Comparison of ENCODE assay signal across 8 cellular contexts in genomic region chr3:123066896-123067688, GRCh38. TPM values are rescaled to one million over a fixed set of nuclear protein-coding genes. Genes with fewer than 3 reads are reported as not detected.
DNase-seq lines count a peak whose midpoint lies in the region; TF ChIP-seq lines count a peak whose summit lies in the region.

Gene PDIA5, plus strand, starts transcription at chr3:123067025. Its CDS starts 140 bp downstream, at chr3:123067165.

- peak; percentile 94 for DNase-seq in ELF-1 (ENCODE audit: low read depth, low spot score)
- peak; percentile 87 for DNase-seq in H4 (ENCODE audit: low spot score)
- peak; percentile 90 for DNase-seq in M059J (ENCODE audit: low read depth)
- peak; percentile 81 to 94 for DNase-seq in SHP77 (lab: John Stamatoyannopoulos, UW)
- peak; percentile 78 for DNase-seq in activated naive CD4-positive, alpha-beta T cell treated with Interleukin-2 at 50 U/mL for 16 hours
- DNase-seq in germinal center (ENCODE audit: low spot score): peak; percentile 78
- peak; percentile 88 for DNase-seq in superior temporal gyrus (ENCODE audit: extremely low spot score)

- no peak within 1 kb of the TSS for H3K27ac ChIP-seq in neutrophil

- H3K4me3 ChIP-seq in neutrophil (ENCODE audit: low read depth in 1 of 2, low read length in 1 of 2): peak within 1 kb of the TSS; percentile 38 to 61

- H3K27me3 ChIP-seq in neutrophil: peaks cover 23% of the 10 kb centered on the region

- H3K9me3 ChIP-seq in neutrophil: no peaks in the 10 kb centered on the region

- H3K4me1 ChIP-seq in neutrophil (ENCODE audit: control insufficient read depth in 1 of 2, insufficient read depth in 1 of 2, low read depth in 1 of 2, low read length in 1 of 2): peaks cover 13 to 21% of the 10 kb centered on the region in 2 experiments

- TF ChIP-seq CTCF in neutrophil (IDR thresholded peaks at IDR 0.05): no peak

- H3K36me3 ChIP-seq in neutrophil: no peaks in the 10 kb centered on the region

RNA-seq across cellular contexts. Expression of gene PDIA5, which starts in this region (rescaled TPM):
- total RNA-seq in H4 (2014; rRNA removed; shearing (Covaris generic)): 18.2 and 18.3 TPM in 2 replicates
- 22.7 and 39.1 TPM in 2 replicates for total RNA-seq in M059J (2014; rRNA removed; shearing (Covaris generic))
